Comparison of ENCODE assay signal across 1 cellular context in genomic region chr7:110852156-110852858, GRCh38.
TF ChIP-seq lines count a peak whose summit lies in the region.

No MANE protein-coding gene starts in this region.

TF ChIP-seq in IMR-90, 13 proteins besides CTCF, POLR2A, EP300 and RAD21 (continued from another document):
- TF ChIP-seq ELK1 (IDR thresholded peaks at IDR 0.05; ENCODE audit: borderline replicate concordance, low read depth, low read length): no peak
- no peak for TF ChIP-seq CHD1 (IDR thresholded peaks at IDR 0.05; ENCODE audit: low read depth, low read length)
